8 cellular contexts compared by ENCODE assay signal in genomic region chr9:128127990-128128835, GRCh38. TPM values are rescaled to one million over a fixed set of nuclear protein-coding genes. Genes with fewer than 3 reads are reported as not detected.
A peak's percentile ranks its signal among the peaks of the same experiment; 100 is the strongest.
DNase-seq lines count a peak whose midpoint lies in the region; ATAC-seq and TF ChIP-seq lines count a peak whose summit lies in the region.

No MANE protein-coding gene starts in this region.

- peaks cover 26% of the 10 kb centered on the region for H3K4me1 ChIP-seq in OCI-LY7 (ENCODE audit: insufficient read depth, low read length, poor library complexity, severe bottlenecking)

- TF ChIP-seq CTCF in OCI-LY7 (conservative IDR thresholded peaks at IDR 0.05; ENCODE audit: low read length) (no peak), epithelial cell of proximal tubule (conservative IDR thresholded peaks at IDR 0.05; ENCODE audit: low read depth, low read length) (no peak)

- DNase-seq in D341Med (ENCODE audit: low spot score) (peak; percentile 94), HuH-7.5 (ENCODE audit: low spot score) (peak; percentile 71), OCI-LY7 (ENCODE audit: low spot score) (peak; percentile 96), activated T-cell treated with anti-CD3 and anti-CD28 coated beads for 4 hours (peak; percentile 80), epithelial cell of proximal tubule (ENCODE audit: low read depth) (no peak), mucosa of gallbladder (ENCODE audit: low spot score) (peak; percentile 87)
- DNase-seq in stimulated activated CD8-positive, alpha-beta memory T cell treated with anti-CD3 and anti-CD28 coated beads, Interleukin-4, amount 100 ng/mL, for 1 hour (ENCODE audit: low read depth in 2 of 2, low spot score in 1 of 2): peak; percentile 68 to 77

- H4K20me1 ChIP-seq in OCI-LY7 (ENCODE audit: insufficient read depth, low read length): 0 out of 2 replicates have a peak, but pooled peaks cover 12% of the 10 kb centered on the region

- peaks cover 24% of the 10 kb centered on the region for H3K79me2 ChIP-seq in OCI-LY7 (ENCODE audit: insufficient read depth, low read depth, low read length)

- intact Hi-C loops in OCI-LY7 (cut with micrococcal nuclease; ENCODE audit: unreplicated experiment): loop anchor here (1.0 to 5.0 kb wide), 2 partner anchors 32 to 64 kb away; partner anchors contain the start of genes BBLN and CIZ1

- no peaks in the 10 kb centered on the region for H3K9me3 ChIP-seq in OCI-LY7 (ENCODE audit: low read length)

- no TSS peak for BruUV-seq in OCI-LY7 (replicated peaks; lab: Mats Ljungman, UMichigan)

- CTCF ChIA-PET in OCI-LY7 (lab: Charles Lee; ENCODE audit: unreplicated experiment): interaction anchor here (1.6 kb wide), 1 partner anchor 11 kb away, joined by 7 read pairs; no protein-coding TSS in a partner anchor

- H3K4me2 ChIP-seq in OCI-LY7 (ENCODE audit: low read length): peak overlapping the region; percentile 95

- no peaks in the 10 kb centered on the region for H3K9me2 ChIP-seq in OCI-LY7 (ENCODE audit: insufficient read depth, low read length)

- H3K27ac ChIP-seq in OCI-LY7 (ENCODE audit: low read depth, low read length, poor library complexity, severe bottlenecking): peak overlapping the region; percentile 85

- peak overlapping the region; percentile 87 for H2AFZ ChIP-seq in OCI-LY7 (ENCODE audit: low read length)

- H3K4me3 ChIP-seq in OCI-LY7 (ENCODE audit: low read depth, low read length, poor library complexity, severe bottlenecking): peak overlapping the region; percentile 84
- peak overlapping the region; percentile 68 for H3K4me3 ChIP-seq in epithelial cell of proximal tubule (ENCODE audit: low read depth, low read length)

- POLR2A ChIA-PET in OCI-LY7 (lab: Charles Lee): interaction anchor here (0.6 to 0.8 kb wide), 4 partner anchors 29 to 109 kb away, joined by 3 to 5 read pairs (median 3); no protein-coding TSS in a partner anchor

- ATAC-seq in GM21528 (IDR thresholded peaks at IDR 0.05; ENCODE audit: low FRiP score, unreplicated experiment): peak; percentile 68

- peaks cover 25% of the 10 kb centered on the region for H3K36me3 ChIP-seq in OCI-LY7 (ENCODE audit: insufficient read depth, low read length)

RNA-seq across cellular contexts. Expression of gene PTGES2, which starts 0.7 kb away (rescaled TPM):
- total RNA-seq in OCI-LY7 (2014; rRNA removed; shearing (Covaris generic)): 67.4 and 68.1 TPM in 2 replicates
- total RNA-seq in OCI-LY7 (2022) (59.2 and 76.3 TPM in 2 replicates), epithelial cell of proximal tubule (58.5 and 91.0 TPM in 2 replicates), mucosa of gallbladder (61.5 TPM)

RNA-seq across cellular contexts. Expression of gene LCN2, which starts 21.0 kb away (rescaled TPM):
- not detected in 2 replicates for total RNA-seq in OCI-LY7 (2014; rRNA removed; shearing (Covaris generic))
- total RNA-seq in OCI-LY7 (2022) (not detected in 2 replicates), epithelial cell of proximal tubule (45.7 and 106 TPM in 2 replicates), mucosa of gallbladder (85.5 TPM)

RNA-seq across cellular contexts. Expression of gene BBLN, which starts 31.9 kb away (rescaled TPM):
- 82.0 and 104 TPM in 2 replicates for total RNA-seq in OCI-LY7 (2014; rRNA removed; shearing (Covaris generic))
- 66.9 and 67.5 TPM in 2 replicates for total RNA-seq in OCI-LY7 (2022)
- 194 and 269 TPM in 2 replicates for total RNA-seq in epithelial cell of proximal tubule
- 75.4 TPM for total RNA-seq in mucosa of gallbladder

Comparison
In these comparisons a context has a peak if more than half of its experiments do, and no peak if none do; other contexts are left out.
1. RNA of gene LCN2, which starts 21.0 kb away (total RNA-seq): 85.5 TPM in mucosa of gallbladder (single experiment) and 45.7 to 106 TPM in epithelial cell of proximal tubule; not detected in OCI-LY7; every median in the first group is over 10 times any median in the second.